In genomic region chr2:37324536-37324785, GRCh38 we compare ENCODE assay signal across 8 cellular contexts. TPM values are rescaled to one million over a fixed set of nuclear protein-coding genes. Genes with fewer than 3 reads are reported as not detected.
DNase-seq lines count a peak whose midpoint lies in the region; ATAC-seq lines count a peak whose summit lies in the region.

No MANE protein-coding gene starts in this region.

- peak overlapping the region in 1 of 3 donors; percentile 90 for H3K9ac ChIP-seq in skeletal muscle tissue (ENCODE audit: low read depth in 1 of 3, low read length in 3 of 3)

- no peak overlapping the region for H3K4me3 ChIP-seq in CD8-positive, alpha-beta memory T cell (ENCODE audit: low read length)
- H3K4me3 ChIP-seq in right cardiac atrium (ENCODE audit: low read length) (peak overlapping the region; percentile 99), skeletal muscle tissue (ENCODE audit: low read length in 3 of 3) (peak overlapping the region in 2 of 3 donors; percentile 87 to 90)

- 0% methylated on average over 33 of the region's 33 CpGs for WGBS in right cardiac atrium

- CTCF ChIA-PET in CD8-positive, alpha-beta memory T cell (lab: Charles Lee), result interaction anchor here (0.6 to 2.8 kb wide), 2 partner anchors 12 to 126 kb away, joined by 3 to 7 read pairs; no protein-coding TSS in a partner anchor

- POLR2A ChIA-PET in CD8-positive, alpha-beta memory T cell (lab: Charles Lee), result interaction anchor here (1.7 to 2.5 kb wide), 2 partner anchors 93 to 357 kb away, joined by 5 to 7 read pairs; partner anchors contain the start of genes CEBPZ and NDUFAF7

- DNase-seq in CD8-positive, alpha-beta memory T cell, result peak in 2 of 5 donors; percentile 68 to 84
- DNase-seq in HT-29 (ENCODE audit: low spot score), result peak; percentile 68
- peak; percentile 63 for DNase-seq in activated gamma-delta T cell (lab: John Stamatoyannopoulos, UW)
- peak; percentile 86 to 95 (median 95) for DNase-seq in right cardiac atrium
- no peak for DNase-seq in DMS79 (lab: John Stamatoyannopoulos, UW)
- no peak for DNase-seq in OCI-M2 (lab: John Stamatoyannopoulos, UW; ENCODE audit: unreplicated experiment)

- peak overlapping the region in 6 of 7 donors; percentile 57 to 89 (median 70) for H3K4me3 Mint-ChIP-seq in CD8-positive, alpha-beta memory T cell

- H3K9me3 Mint-ChIP-seq in CD8-positive, alpha-beta memory T cell, result no peaks in the 10 kb centered on the region

- H3K27ac ChIP-seq in CD8-positive, alpha-beta memory T cell (ENCODE audit: low read depth, low read length), result no peak overlapping the region
- H3K27ac ChIP-seq in right cardiac atrium (ENCODE audit: low read length), result peak overlapping the region; percentile 62
- peak overlapping the region; percentile 80 for H3K27ac ChIP-seq in skeletal muscle tissue (ENCODE audit: low read depth, low read length)

- no peaks in the 10 kb centered on the region for H3K9me3 ChIP-seq in CD8-positive, alpha-beta memory T cell (ENCODE audit: low read length)
- H3K9me3 ChIP-seq in right cardiac atrium (ENCODE audit: control insufficient read depth, low read length) (no peaks in the 10 kb centered on the region), skeletal muscle tissue (ENCODE audit: control insufficient read depth in 3 of 3, low read length in 3 of 3) (no peaks in the 10 kb centered on the region)

- H3K27ac Mint-ChIP-seq in CD8-positive, alpha-beta memory T cell, result peak overlapping the region in 2 of 8 donors; percentile 33 to 55

- H3K36me3 Mint-ChIP-seq in CD8-positive, alpha-beta memory T cell, result peaks cover 0 to 5% (median 0%) of the 10 kb centered on the region in 3 donors

- H3K27me3 Mint-ChIP-seq in CD8-positive, alpha-beta memory T cell, result peaks cover 6 to 8% of the 10 kb centered on the region in 2 donors

- H3K4me1 ChIP-seq in CD8-positive, alpha-beta memory T cell (ENCODE audit: insufficient read depth, low read length), result peaks cover 16% of the 10 kb centered on the region
- H3K4me1 ChIP-seq in right cardiac atrium (ENCODE audit: control insufficient read depth, insufficient read depth, low read length), result no peaks in the 10 kb centered on the region
- H3K4me1 ChIP-seq in skeletal muscle tissue (ENCODE audit: control insufficient read depth in 3 of 3, insufficient read depth in 3 of 3, low read length in 3 of 3), result peaks cover 6 to 14% (median 9%) of the 10 kb centered on the region in 3 donors

- H3K4me1 Mint-ChIP-seq in CD8-positive, alpha-beta memory T cell, result peaks cover 41 to 54% (median 51%) of the 10 kb centered on the region in 3 donors

- H3K27me3 ChIP-seq in CD8-positive, alpha-beta memory T cell (ENCODE audit: insufficient read depth, low read length, poor library complexity, severe bottlenecking), result no peaks in the 10 kb centered on the region
- H3K27me3 ChIP-seq in right cardiac atrium (ENCODE audit: control insufficient read depth, insufficient read depth) (no peaks in the 10 kb centered on the region), skeletal muscle tissue (ENCODE audit: control insufficient read depth in 3 of 3, insufficient read depth in 3 of 3, low read length in 3 of 3) (no peaks in the 10 kb centered on the region)

- H3K36me3 ChIP-seq in CD8-positive, alpha-beta memory T cell (ENCODE audit: insufficient read depth, low read length), result no peaks in the 10 kb centered on the region
- H3K36me3 ChIP-seq in skeletal muscle tissue (ENCODE audit: control insufficient read depth in 3 of 3, insufficient read depth in 3 of 3, low read length in 3 of 3), result no peaks in the 10 kb centered on the region

- ATAC-seq in right cardiac atrium, result no peak
- ATAC-seq in HG02840 (IDR thresholded peaks at IDR 0.05; ENCODE audit: low FRiP score, unreplicated experiment), result no peak

- intact Hi-C loops in right cardiac atrium (cut with DNase I), result no loop called here

RNA-seq across cellular contexts. Expression of gene PRKD3, which starts 0.2 kb away (rescaled TPM):
- total RNA-seq in CD8-positive, alpha-beta memory T cell, result 10 to 100 TPM; 38.3 to 38.4 TPM
- polyA plus RNA-seq in CD8-positive, alpha-beta memory T cell, result 22.9 TPM
- 14.0 and 17.2 TPM in 2 replicates for total RNA-seq in HT-29 (2014; rRNA removed; shearing (Covaris generic))
- total RNA-seq in right cardiac atrium (10 to 100 TPM; 17.4 to 24.6 (median 20.6) TPM), skeletal muscle tissue (48.5 TPM)
- 5.6 TPM for polyA plus RNA-seq in right cardiac atrium

RNA-seq across cellular contexts. Expression of gene QPCT, which starts 20.0 kb away (rescaled TPM):
- 1 to 10 TPM; 3.9 to 4.2 TPM for total RNA-seq in CD8-positive, alpha-beta memory T cell
- polyA plus RNA-seq in CD8-positive, alpha-beta memory T cell, result 0.26 TPM
- total RNA-seq in HT-29 (2014; rRNA removed; shearing (Covaris generic)), result 54.2 and 54.3 TPM in 2 replicates
- total RNA-seq in right cardiac atrium (1 to 10 TPM; 1.7 to 7.3 (median 2.3) TPM), skeletal muscle tissue (5.2 TPM)
- polyA plus RNA-seq in right cardiac atrium, result 3.1 TPM

Comparison
In these comparisons a context has a peak if more than half of its experiments do, and no peak if none do; other contexts are left out.
1. DNase-seq: peak in HT-29 (single experiment), activated gamma-delta T cell (single experiment) and right cardiac atrium (3 of 3); none in DMS79 (single experiment) and OCI-M2 (single experiment).